ENCODE assay signal across 26 cellular contexts in the genomic region with DNA sequence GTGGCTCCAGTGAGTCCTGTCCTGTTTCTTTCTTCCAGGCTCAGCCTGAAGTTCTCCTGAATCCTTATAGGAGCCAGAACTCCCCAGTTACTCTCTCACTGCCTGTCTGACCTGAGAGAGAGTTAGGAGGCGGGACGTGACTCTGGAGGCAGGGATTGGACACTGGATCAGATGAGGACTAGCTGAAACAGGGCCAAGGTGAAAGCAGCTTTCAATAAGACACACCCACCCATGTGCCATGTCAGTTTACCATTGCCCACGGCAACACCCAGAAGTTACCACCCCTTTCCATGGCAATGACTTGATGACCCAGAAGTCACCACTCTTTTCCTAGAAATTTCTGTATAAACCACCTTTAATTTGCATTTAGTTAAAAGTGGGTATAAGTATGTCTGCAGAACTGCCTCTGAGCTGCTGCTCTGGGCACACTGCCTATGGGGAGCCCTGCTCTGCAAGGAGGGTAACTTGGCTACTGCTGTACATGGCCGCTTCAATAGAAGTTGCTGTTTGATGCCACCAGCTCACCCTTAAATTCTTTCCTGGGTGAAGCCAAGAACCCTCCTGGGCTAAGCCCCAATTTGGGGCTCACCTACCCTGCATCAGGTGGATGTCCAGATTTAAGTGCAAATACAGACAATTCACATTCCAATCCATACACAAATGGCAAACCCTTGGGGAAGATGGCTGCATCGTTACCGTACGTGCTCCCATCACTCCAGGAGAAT. TPM values are rescaled to one million over a fixed set of nuclear protein-coding genes. Genes with fewer than 3 reads are reported as not detected.
"Had no signal": no experiment of that assay in that cellular context is flagged by ENCODE, and none has a peak within 500 bp of the region (broad histone marks: within the 10 kb centered on the region; RNA-seq: fewer than 3 reads in every experiment).

No MANE protein-coding gene starts in this region.

- H3K27ac Mint-ChIP-seq: activated naive CD8-positive, alpha-beta T cell treated with anti-CD3 and anti-CD28 coated beads for 36 hours; effector memory CD8-positive, alpha-beta T cell; nephron progenitor cell; T-helper 2 cell treated with Interferon-gamma antibody and Interleukin-4, amounts not matched to agents 5 μg/mL and 100 μg/mL, for 36 hours had no signal

- FAIRE-seq: colon, TTC549 had no signal

- H3K4me3 ChIP-seq: breast epithelium, dorsolateral prefrontal cortex, esophagus muscularis mucosa, gastrocnemius medialis, mucosa of descending colon, sigmoid colon, smooth muscle cell, testis had no signal

- H3K4me1 Mint-ChIP-seq: activated naive CD8-positive, alpha-beta T cell treated with anti-CD3 and anti-CD28 coated beads for 36 hours; central memory CD8-positive, alpha-beta T cell had no signal

- DNase-seq: activated CD4-positive, alpha-beta T cell treated with anti-CD3 and anti-CD28 coated beads, Interleukin-2, amount 50 U/mL, for 4 hours; activated naive CD4-positive, alpha-beta T cell; activated naive CD8-positive, alpha-beta T cell treated with anti-CD3 and anti-CD28 coated beads for 36 hours; activated T-cell treated with anti-CD3 and anti-CD28 coated beads, Interleukin-2, amount 50 U/mL, for 1 hour; amniotic stem cell; effector memory CD8-positive, alpha-beta T cell; hypothalamus; mesenchymal stem cell; mucosa of descending colon; nephron progenitor cell; sigmoid colon; stimulated activated CD4-positive, alpha-beta T cell treated with anti-CD3 and anti-CD28 coated beads, Interleukin-2, amount 100 ng/mL, for 48 hours; stimulated activated naive CD4-positive, alpha-beta T cell; trophoblast cell had no signal

- H3K9me3 ChIP-seq: gastrocnemius medialis, mucosa of descending colon, testis had no signal

- H3K36me3 ChIP-seq: breast epithelium, esophagus muscularis mucosa, gastrocnemius medialis, sigmoid colon had no signal

- H3K27ac ChIP-seq: testis had no signal

- H3K4me3 Mint-ChIP-seq: activated naive CD8-positive, alpha-beta T cell treated with anti-CD3 and anti-CD28 coated beads for 36 hours; central memory CD8-positive, alpha-beta T cell; effector memory CD8-positive, alpha-beta T cell; nephron progenitor cell; T-helper 2 cell treated with Interferon-gamma antibody and Interleukin-4, amounts not matched to agents 5 μg/mL and 100 μg/mL, for 36 hours had no signal

- H3K27me3 ChIP-seq: breast epithelium, dorsolateral prefrontal cortex, esophagus muscularis mucosa, gastrocnemius medialis, sigmoid colon, testis had no signal

RNA-seq across cellular contexts. Expression of a gene that starts 13.7 kb away (rescaled TPM):
- total RNA-seq: activated naive CD8-positive, alpha-beta T cell treated with anti-CD3 and anti-CD28 coated beads for 36 hours; esophagus muscularis mucosa; gastrocnemius medialis; mucosa of descending colon; posterior vena cava; renal cortical epithelial cell; sigmoid colon; smooth muscle cell had no signal
- polyA plus RNA-seq: smooth muscle cell had no signal

RNA-seq across cellular contexts. Expression of a gene that starts 23.4 kb away (rescaled TPM):
- total RNA-seq: activated naive CD8-positive, alpha-beta T cell treated with anti-CD3 and anti-CD28 coated beads for 36 hours; renal cortical epithelial cell; smooth muscle cell had no signal
